26 cellular contexts compared by ENCODE assay signal in the genomic region with DNA sequence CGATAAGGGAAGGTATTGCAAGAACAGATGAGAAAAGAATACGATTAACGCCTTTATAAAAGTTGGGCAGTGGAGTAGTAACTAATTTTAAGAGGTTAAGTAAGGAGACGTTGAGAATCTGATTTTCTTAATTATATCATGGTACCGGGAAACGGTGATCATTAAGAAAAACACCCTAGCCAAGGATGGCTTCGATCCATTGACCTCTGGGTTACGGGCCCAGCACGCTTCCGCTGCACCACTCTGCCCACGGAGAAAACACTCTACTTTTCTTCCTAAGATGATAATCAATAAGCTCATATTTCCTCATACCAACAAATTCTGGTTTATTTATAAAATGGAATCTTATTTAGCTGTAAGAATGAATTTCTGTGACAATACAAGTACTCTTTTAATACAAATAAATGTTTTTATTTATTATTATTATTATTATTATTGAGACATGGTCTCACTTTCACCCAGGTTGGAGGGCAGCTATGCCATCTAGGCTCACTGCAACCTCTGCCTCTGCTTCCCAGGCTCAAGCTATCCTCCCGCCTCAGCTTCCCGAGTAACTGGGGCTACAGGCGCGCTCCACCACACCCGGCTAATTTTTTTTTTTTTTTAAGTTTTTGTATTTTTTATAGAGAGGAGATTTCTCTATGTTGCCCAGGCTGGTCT. TPM values are rescaled to one million over a fixed set of nuclear protein-coding genes. Genes with fewer than 3 reads are reported as not detected.
A peak's percentile ranks its signal among the peaks of the same experiment; 100 is the strongest.
DNase-seq lines count a peak whose midpoint lies in the region; FAIRE-seq and TF ChIP-seq lines count a peak whose summit lies in the region.
"Had no signal": no experiment of that assay in that cellular context is flagged by ENCODE, and none has a peak within 500 bp of the region (broad histone marks: within the 10 kb centered on the region; RNA-seq: fewer than 3 reads in every experiment).

No MANE protein-coding gene starts in this region.

- peak overlapping the region; percentile 33 for H3K4me3 ChIP-seq in NT2/D1 (ENCODE audit: insufficient read length, low read depth)
- H3K4me3 ChIP-seq in H1 (ENCODE audit: extremely low read depth in 1 of 4, insufficient read depth in 2 of 4, low read depth in 3 of 4, low read length in 4 of 4) = peak overlapping the region in 1 of 4 experiments; percentile 12; a peak in 1 of 8 replicates
- no peak overlapping the region for H3K4me3 ChIP-seq in osteoblast (ENCODE audit: insufficient read depth, low read length)
- H3K4me3 ChIP-seq in right atrium auricular region = no peak overlapping the region
- H3K4me3 ChIP-seq in SJCRH30 = no peak overlapping the region
- H3K4me3 ChIP-seq: gastroesophageal sphincter, psoas muscle, smooth muscle cell, tibial artery had no signal

- no peak overlapping the region for H3K4me2 ChIP-seq in H1 (ENCODE audit: insufficient read depth in 1 of 2, low read depth in 2 of 2, low read length in 2 of 2)
- H3K4me2 ChIP-seq in osteoblast (ENCODE audit: insufficient read depth, low read length) = no peak overlapping the region
- H3K4me2 ChIP-seq: smooth muscle cell had no signal

- H3K4ac ChIP-seq in H1 (replicated peaks; ENCODE audit: insufficient read length, low read depth, low read length) = no peak overlapping the region

- no peak overlapping the region for H3K27ac Mint-ChIP-seq in activated CD4-positive, alpha-beta T cell treated with anti-CD3 and anti-CD28 coated beads, Interleukin-2, amount 10 ng/mL, durations not matched to agents 24 days and 14 days
- H3K27ac Mint-ChIP-seq: activated CD4-positive, alpha-beta memory T cell treated with anti-CD3 and anti-CD28 coated beads, Interleukin-2, amount 10 ng/mL, durations not matched to agents 7 days and 5 days; CD4-positive, CD25-positive, alpha-beta regulatory T cell had no signal

- no peak overlapping the region for H2BK120ac ChIP-seq in H1 (replicated peaks; ENCODE audit: low read depth, low read length)

- no peak overlapping the region for H2BK12ac ChIP-seq in H1 (ENCODE audit: low read depth, low read length)

- no peaks in the 10 kb centered on the region for H4K20me1 ChIP-seq in H1 (replicated peaks in 1 of 2; ENCODE audit: control insufficient read depth in 1 of 2, insufficient read depth in 2 of 2, low read length in 2 of 2)
- no peaks in the 10 kb centered on the region for H4K20me1 ChIP-seq in osteoblast (ENCODE audit: insufficient read depth, low read length)

- H2BK5ac ChIP-seq in H1 (ENCODE audit: low read depth, low read length) = no peak overlapping the region

- 58% methylated on average over 16 of the region's 16 CpGs; no CpG with 5 or more reads in 1 of the 2 experiments for WGBS in H1 (ENCODE audit: extremely low coverage in 1 of 2, insufficient coverage in 1 of 2, insufficient read length in 1 of 2, insufficient replicate concordance in 2 of 2, low coverage in 1 of 2, low lambda C conversion rate in 2 of 2, missing lambda C conversion rate in 1 of 2), 2 experiments

- no peak overlapping the region for H3K23ac ChIP-seq in H1 (ENCODE audit: insufficient read length)

- H4K91ac ChIP-seq in H1 (replicated peaks; ENCODE audit: insufficient read length, low read length) = no peak overlapping the region

- TF ChIP-seq CTCF in H1 (IDR thresholded peaks at IDR 0.05; ENCODE audit: control extremely low read depth in 1 of 3, insufficient read depth in 1 of 3, low read depth in 1 of 3, low read length in 3 of 3) (no peak), osteoblast (IDR thresholded peaks at IDR 0.05; ENCODE audit: extremely low read depth, low read depth, low read length) (no peak), right atrium auricular region (IDR thresholded peaks at IDR 0.05) (no peak)

- DNase-seq in activated CD4-positive, alpha-beta T cell treated with anti-CD3 and anti-CD28 coated beads, Interleukin-2, amount 10 ng/mL, durations not matched to agents 24 days and 14 days = peak; percentile 16
- no peak for DNase-seq in activated CD4-positive, alpha-beta T cell treated with anti-CD3 and anti-CD28 coated beads for 1 hour
- DNase-seq in NT2/D1 (ENCODE audit: low read depth, low spot score) (no peak), H1 (ENCODE audit: low read depth in 1 of 2, low spot score in 2 of 2) (no peak), osteoblast (ENCODE audit: insufficient read length, low spot score, missing footprints) (peak; percentile 82), hippocampal formation (lab: John Stamatoyannopoulos, UW) (no peak), right atrium auricular region (ENCODE audit: low spot score) (no peak), SJCRH30 (no peak)
- DNase-seq: activated CD4-positive, alpha-beta memory T cell treated with anti-CD3 and anti-CD28 coated beads, Interleukin-2, amount 10 ng/mL, durations not matched to agents 7 days and 5 days; activated naive CD4-positive, alpha-beta T cell; aorta; CD4-positive, CD25-positive, alpha-beta regulatory T cell; left ventricle myocardium superior; NCI-H1105 treated with DMSO at 0.1 percent for 48 hours; NCI-H510A treated with DMSO at 0.1 percent for 48 hours; psoas muscle; stimulated activated CD4-positive, alpha-beta T cell treated with anti-CD3 and anti-CD28 coated beads, Interleukin-2, amount 100 ng/mL, for 48 hours; stimulated activated naive CD8-positive, alpha-beta T cell treated with anti-CD3 and anti-CD28 coated beads, Interleukin-15, Interleukin-2, amounts not matched to agents 100 U/mL and 50 U/mL, for 24 hours; T-helper 2 cell; tibial artery had no signal

- H3K27me3 ChIP-seq in NT2/D1 (ENCODE audit: insufficient read depth, insufficient read length) (no peaks in the 10 kb centered on the region), H1 (replicated peaks in 1 of 4; ENCODE audit: control insufficient read depth in 3 of 4, extremely low read depth in 1 of 4, insufficient read depth in 3 of 4, low read length in 3 of 4) (no peaks in the 10 kb centered on the region), osteoblast (ENCODE audit: insufficient read depth, low read length) (peaks cover 4% of the 10 kb centered on the region), right atrium auricular region (peaks cover 4 to 8% of the 10 kb centered on the region in 2 donors), SJCRH30 (no peaks in the 10 kb centered on the region)

- no peak overlapping the region for H4K5ac ChIP-seq in H1 (ENCODE audit: insufficient read length, low read depth, low read length)

- no peak for TF ChIP-seq RAD21 in H1 (IDR thresholded peaks at IDR 0.05 in 1 of 2, conservative IDR thresholded peaks at IDR 0.05 in 1 of 2; ENCODE audit: low read depth in 2 of 2, low read length in 2 of 2)

- H3K27me3 Mint-ChIP-seq in activated CD4-positive, alpha-beta T cell treated with anti-CD3 and anti-CD28 coated beads, Interleukin-2, amount 10 ng/mL, durations not matched to agents 24 days and 14 days = peaks cover 45% of the 10 kb centered on the region

- CTCF ChIA-PET in H1 (lab: Charles Lee; ENCODE audit: partially characterized antibody) = interaction anchor here (0.6 to 1.4 kb wide), 9 partner anchors 10 to 742 kb away, joined by 3 to 7 read pairs (median 3); no protein-coding TSS in a partner anchor

- TF ChIP-seq EP300 in H1 (IDR thresholded peaks at IDR 0.05; ENCODE audit: borderline replicate concordance in 1 of 2, low read depth in 2 of 2, low read length in 2 of 2) = no peak

- H3K18ac ChIP-seq in H1 (ENCODE audit: extremely low read depth, low read length) = no peak overlapping the region

- H3K56ac ChIP-seq in H1 (replicated peaks; ENCODE audit: insufficient read length, low read depth, low read length) = no peak overlapping the region

- H3K4me1 ChIP-seq in NT2/D1 (ENCODE audit: insufficient read depth, insufficient read length) (no peaks in the 10 kb centered on the region), H1 (replicated peaks in 1 of 4; ENCODE audit: control insufficient read depth in 3 of 4, insufficient read depth in 4 of 4, low read length in 3 of 4) (no peaks in the 10 kb centered on the region), osteoblast (ENCODE audit: insufficient read depth, low read length) (no peaks in the 10 kb centered on the region), right atrium auricular region (no peaks in the 10 kb centered on the region), SJCRH30 (no peaks in the 10 kb centered on the region)
- H3K4me1 ChIP-seq: gastroesophageal sphincter, psoas muscle, tibial artery had no signal

- peaks cover 13% of the 10 kb centered on the region for H3K9me3 Mint-ChIP-seq in activated CD4-positive, alpha-beta T cell treated with anti-CD3 and anti-CD28 coated beads, Interleukin-2, amount 10 ng/mL, durations not matched to agents 24 days and 14 days

- no peak overlapping the region for H3K27ac ChIP-seq in H1 (ENCODE audit: low read depth, low read length)
- H3K27ac ChIP-seq in osteoblast (ENCODE audit: low read depth, low read length) = no peak overlapping the region
- H3K27ac ChIP-seq in right atrium auricular region = no peak overlapping the region
- no peak overlapping the region for H3K27ac ChIP-seq in SJCRH30
- H3K27ac ChIP-seq: gastroesophageal sphincter, psoas muscle, tibial artery had no signal

- H3K36me3 ChIP-seq in NT2/D1 (ENCODE audit: insufficient read depth, insufficient read length, low read length) = no peaks in the 10 kb centered on the region
- no peaks in the 10 kb centered on the region for H3K36me3 ChIP-seq in H1 (ENCODE audit: control insufficient read depth in 2 of 4, insufficient read depth in 4 of 4, low read length in 3 of 4)
- no peaks in the 10 kb centered on the region for H3K36me3 ChIP-seq in osteoblast (ENCODE audit: insufficient read depth, low read length)
- no peaks in the 10 kb centered on the region for H3K36me3 ChIP-seq in right atrium auricular region
- H3K36me3 ChIP-seq in SJCRH30 = no peaks in the 10 kb centered on the region
- H3K36me3 ChIP-seq: gastroesophageal sphincter, tibial artery had no signal

- no peaks in the 10 kb centered on the region for H3K4me1 Mint-ChIP-seq in activated CD4-positive, alpha-beta T cell treated with anti-CD3 and anti-CD28 coated beads, Interleukin-2, amount 10 ng/mL, durations not matched to agents 24 days and 14 days
- H3K4me1 Mint-ChIP-seq: activated CD4-positive, alpha-beta memory T cell treated with anti-CD3 and anti-CD28 coated beads, Interleukin-2, amount 10 ng/mL, durations not matched to agents 7 days and 5 days had no signal

- no peaks in the 10 kb centered on the region for H3K79me2 ChIP-seq in H1 (ENCODE audit: control insufficient read depth in 1 of 2, insufficient read depth in 2 of 2, low read length in 2 of 2)
- no peaks in the 10 kb centered on the region for H3K79me2 ChIP-seq in osteoblast (ENCODE audit: insufficient read depth, low read length)

- intact Hi-C loops in activated CD4-positive, alpha-beta T cell treated with anti-CD3 and anti-CD28 coated beads, Interleukin-2, amount 10 ng/mL, durations not matched to agents 24 days and 14 days (cut with micrococcal nuclease) = no loop called here

- no peak overlapping the region for H2AFZ ChIP-seq in H1 (ENCODE audit: low read length)
- H2AFZ ChIP-seq in osteoblast (ENCODE audit: low read length) = no peak overlapping the region

- H3K9ac ChIP-seq in NT2/D1 (ENCODE audit: insufficient read length, low read depth) (no peak overlapping the region), H1 (replicated peaks in 1 of 4; ENCODE audit: extremely low read depth in 1 of 4, low read depth in 3 of 4, low read length in 3 of 4) (no peak overlapping the region)

- H3K9me3 ChIP-seq in NT2/D1 (ENCODE audit: insufficient read depth, low read length) (no peaks in the 10 kb centered on the region), H1 (ENCODE audit: insufficient read depth in 2 of 2, low read depth in 1 of 2, low read length in 1 of 2) (no peaks in the 10 kb centered on the region), osteoblast (ENCODE audit: low read depth, low read length) (no peaks in the 10 kb centered on the region), right atrium auricular region (peaks cover 0 to 14% of the 10 kb centered on the region in 2 donors), SJCRH30 (replicated peaks) (no peaks in the 10 kb centered on the region)
- H3K9me3 ChIP-seq: psoas muscle had no signal

- no peaks in the 10 kb centered on the region for H3K23me2 ChIP-seq in H1 (ENCODE audit: low read depth, low read length)

- POLR2A ChIA-PET in H1 (lab: Charles Lee; ENCODE audit: partially characterized antibody) = interaction anchor here (0.6 to 1.4 kb wide), 3 partner anchors 103 to 169 kb away, joined by 3 to 4 read pairs (median 3); a partner anchor contains a TSS

- no peaks in the 10 kb centered on the region for H3K79me1 ChIP-seq in H1 (ENCODE audit: low read depth, low read length)

- H2BK20ac ChIP-seq in H1 (ENCODE audit: low read length) = no peak overlapping the region

- H3K36me3 Mint-ChIP-seq in activated CD4-positive, alpha-beta T cell treated with anti-CD3 and anti-CD28 coated beads, Interleukin-2, amount 10 ng/mL, durations not matched to agents 24 days and 14 days (ENCODE audit: low read depth) = no peaks in the 10 kb centered on the region
- H3K36me3 Mint-ChIP-seq: CD4-positive, CD25-positive, alpha-beta regulatory T cell had no signal

- TF ChIP-seq POLR2A in H1 (IDR thresholded peaks at IDR 0.05; ENCODE audit: control extremely low read depth in 1 of 2, low read depth in 2 of 2, low read length in 2 of 2) = no peak

- H2BK15ac ChIP-seq in H1 (ENCODE audit: low read length) = no peak overlapping the region

- no peak overlapping the region for H3K14ac ChIP-seq in H1 (ENCODE audit: insufficient read length)

- no peak overlapping the region for H2AK5ac ChIP-seq in H1 (ENCODE audit: low read depth, low read length)

- no peak overlapping the region for H3K4me3 Mint-ChIP-seq in activated CD4-positive, alpha-beta T cell treated with anti-CD3 and anti-CD28 coated beads, Interleukin-2, amount 10 ng/mL, durations not matched to agents 24 days and 14 days
- H3K4me3 Mint-ChIP-seq: activated CD4-positive, alpha-beta memory T cell treated with anti-CD3 and anti-CD28 coated beads, Interleukin-2, amount 10 ng/mL, durations not matched to agents 7 days and 5 days; CD4-positive, CD25-positive, alpha-beta regulatory T cell had no signal

- no peak overlapping the region for H4K8ac ChIP-seq in H1 (ENCODE audit: extremely low read depth, insufficient read depth, low read length)

- peak; percentile 58 for FAIRE-seq in H1 (lab: Jason Lieb, UNC)

RNA-seq across cellular contexts. Expression of a gene that starts 8.3 kb away (rescaled TPM):
- not detected in 2 replicates for total RNA-seq in activated CD4-positive, alpha-beta T cell treated with anti-CD3 and anti-CD28 coated beads, Interleukin-2, amount 10 ng/mL, durations not matched to agents 24 days and 14 days
- 0.09 and 0.17 TPM in 2 replicates for total RNA-seq in H1 (2021; fragmentation: NEBNext Ultra II Directional; extraction: Animal tissue kit (Norgen Biotek cat#: 25700))
- polyA plus RNA-seq in H1 (2011; rRNA removed) = 0.05 TPM in 2 replicates
- polyA plus RNA-seq in H1 (2011; cell fraction: cytosol; rRNA removed) = 0.03 TPM
- polyA plus RNA-seq in H1 (2011; cell fraction: nucleus; rRNA removed) = 0.13 TPM
- 0.05 to 0.11 TPM in 2 of 4 replicates, not detected in the others for polyA plus RNA-seq in H1 (2012, experiment 1 of 2)
- polyA plus RNA-seq in H1 (2012, experiment 2 of 2) = 0.09 TPM
- 0.08 TPM for polyA plus RNA-seq in H1 (2013, experiment 1 of 2)
- polyA plus RNA-seq in H1 (2013, experiment 2 of 2) = 0.11 TPM
- 0.16 TPM in 1 of 2 replicates, not detected in the other for polyA minus RNA-seq in H1 (2011; rRNA and poly(A)+ RNA removed)
- not detected for polyA minus RNA-seq in H1 (2011; cell fraction: cytosol; rRNA and poly(A)+ RNA removed)
- polyA minus RNA-seq in H1 (2011; cell fraction: nucleus; rRNA and poly(A)+ RNA removed) = not detected
- total RNA-seq in osteoblast (under 0.01 TPM in 1 of 2 replicates, not detected in the other), right atrium auricular region (not detected)
- not detected in 2 replicates for total RNA-seq in SJCRH30 (2014; rRNA removed; shearing (Covaris generic))
- total RNA-seq: activated CD4-positive, alpha-beta memory T cell treated with anti-CD3 and anti-CD28 coated beads, Interleukin-2, amount 10 ng/mL, durations not matched to agents 7 days and 5 days; aorta; CD4-positive, CD25-positive, alpha-beta regulatory T cell; gastroesophageal sphincter; HT-29; left ventricle myocardium superior; mucosa of gallbladder; psoas muscle; Right ventricle myocardium inferior; smooth muscle cell had no signal
- polyA plus RNA-seq: aorta; CD4-positive, CD25-positive, alpha-beta regulatory T cell; esophagus; smooth muscle cell had no signal

RNA-seq across cellular contexts. Expression of a gene that starts 56.2 kb away (rescaled TPM):
- total RNA-seq in activated CD4-positive, alpha-beta T cell treated with anti-CD3 and anti-CD28 coated beads, Interleukin-2, amount 10 ng/mL, durations not matched to agents 24 days and 14 days = 0.31 TPM in 1 of 2 replicates, not detected in the other
- total RNA-seq in H1 (2021; fragmentation: NEBNext Ultra II Directional; extraction: Animal tissue kit (Norgen Biotek cat#: 25700)) = 19.2 and 20.2 TPM in 2 replicates
- 38.9 and 39.6 TPM in 2 replicates for polyA plus RNA-seq in H1 (2011; rRNA removed)
- polyA plus RNA-seq in H1 (2011; cell fraction: cytosol; rRNA removed) = 48.8 TPM
- 23.7 TPM for polyA plus RNA-seq in H1 (2011; cell fraction: nucleus; rRNA removed)
- polyA plus RNA-seq in H1 (2012, experiment 1 of 2) = 15.7 to 20.6 TPM (median 19.8 TPM) in 4 replicates
- 23.1 TPM for polyA plus RNA-seq in H1 (2012, experiment 2 of 2)
- polyA plus RNA-seq in H1 (2013, experiment 1 of 2) = 15.2 TPM
- polyA plus RNA-seq in H1 (2013, experiment 2 of 2) = 16.0 TPM
- polyA minus RNA-seq in H1 (2011; rRNA and poly(A)+ RNA removed) = 27.4 and 34.3 TPM in 2 replicates
- polyA minus RNA-seq in H1 (2011; cell fraction: cytosol; rRNA and poly(A)+ RNA removed) = 5.1 TPM
- 11.7 TPM for polyA minus RNA-seq in H1 (2011; cell fraction: nucleus; rRNA and poly(A)+ RNA removed)
- not detected in 2 replicates for total RNA-seq in osteoblast
- total RNA-seq in right atrium auricular region = 1 to 10 TPM in 1 of 2 donors, not detected in 1; 1.7 TPM
- not detected in 2 replicates for total RNA-seq in SJCRH30 (2014; rRNA removed; shearing (Covaris generic))
- total RNA-seq: left ventricle myocardium superior, psoas muscle had no signal

Comparison
In these comparisons a context has a peak if more than half of its experiments do, and no peak if none do; other contexts are left out.
1. DNase-seq: peak in activated CD4-positive, alpha-beta T cell treated with anti-CD3 and anti-CD28 coated beads, Interleukin-2, amount 10 ng/mL, durations not matched to agents 24 days and 14 days (single experiment) and osteoblast (single experiment); none in activated CD4-positive, alpha-beta T cell treated with anti-CD3 and anti-CD28 coated beads for 1 hour (single experiment), NT2/D1 (single experiment), H1 (0 of 2), hippocampal formation (0 of 2), right atrium auricular region (single experiment) and SJCRH30 (0 of 2).